ENCODE assay signal across 8 cellular contexts in genomic region chr21:31354604-31355443, GRCh38. TPM values are rescaled to one million over a fixed set of nuclear protein-coding genes. Genes with fewer than 3 reads are reported as not detected.
DNase-seq lines count a peak whose midpoint lies in the region; ATAC-seq, FAIRE-seq and TF ChIP-seq lines count a peak whose summit lies in the region.

No MANE protein-coding gene starts in this region.

- H3K4me2 ChIP-seq in neural progenitor cell (no peak overlapping the region), OCI-LY7 (ENCODE audit: low read length) (no peak overlapping the region)

- H3K27me3 Mint-ChIP-seq in neural progenitor cell (ENCODE audit: insufficient read depth, low read depth), result no peaks in the 10 kb centered on the region

- peak; percentile 98 for FAIRE-seq in urothelium cell line (lab: Jason Lieb, UNC)
- no peak for FAIRE-seq in GM12892 (lab: Jason Lieb, UNC)

- H3K4me3 Mint-ChIP-seq in neural progenitor cell, result no peak overlapping the region

- H3F3A ChIP-seq in neural progenitor cell (ENCODE audit: low read depth), result peaks cover 4% of the 10 kb centered on the region

- peaks cover 13% of the 10 kb centered on the region for H3K4me1 Mint-ChIP-seq in neural progenitor cell

- H3K27ac ChIP-seq in neural progenitor cell (no peak overlapping the region), OCI-LY7 (ENCODE audit: low read depth, low read length, poor library complexity, severe bottlenecking) (no peak overlapping the region)

- BruUV-seq in OCI-LY7 (replicated peaks; lab: Mats Ljungman, UMichigan), result no TSS peak

- H3K9me3 Mint-ChIP-seq in neural progenitor cell, result peaks cover 12% of the 10 kb centered on the region

- H3K79me2 ChIP-seq in neural progenitor cell (ENCODE audit: low read depth) (peaks cover 5% of the 10 kb centered on the region), OCI-LY7 (ENCODE audit: insufficient read depth, low read depth, low read length) (no peaks in the 10 kb centered on the region)

- ATAC-seq in GM21381 (IDR thresholded peaks at IDR 0.05; ENCODE audit: unreplicated experiment), result peak; percentile 50

- H3K36me3 Mint-ChIP-seq in neural progenitor cell, result peaks cover 14% of the 10 kb centered on the region

- peaks cover 11% of the 10 kb centered on the region for H4K20me1 ChIP-seq in neural progenitor cell (ENCODE audit: low read depth)
- H4K20me1 ChIP-seq in OCI-LY7 (ENCODE audit: insufficient read depth, low read length), result no peaks in the 10 kb centered on the region

- H3K9me3 ChIP-seq in neural progenitor cell (ENCODE audit: low read depth), result no peaks in the 10 kb centered on the region
- H3K9me3 ChIP-seq in OCI-LY7 (ENCODE audit: low read length), result no peaks in the 10 kb centered on the region

- CTCF ChIA-PET in OCI-LY7 (lab: Charles Lee; ENCODE audit: unreplicated experiment), result no interaction called here

- POLR2A ChIA-PET in OCI-LY7 (lab: Charles Lee), result interaction anchor here (0.6 kb wide), 1 partner anchor 237 kb away, joined by 3 read pairs; no protein-coding TSS in a partner anchor

- H3K36me3 ChIP-seq in neural progenitor cell, result no peaks in the 10 kb centered on the region
- H3K36me3 ChIP-seq in OCI-LY7 (ENCODE audit: insufficient read depth, low read length), result no peaks in the 10 kb centered on the region

- H3K9ac ChIP-seq in neural progenitor cell, result no peak overlapping the region

- DNase-seq in SW480 (ENCODE audit: low spot score) (peak; percentile 90), neural progenitor cell (ENCODE audit: low spot score) (no peak), urothelium cell line (ENCODE audit: low spot score) (peak; percentile 92), OCI-LY7 (ENCODE audit: low spot score) (no peak), NCI-H526 treated with DMSO at 0.1 percent for 48 hours (lab: John Stamatoyannopoulos, UW) (no peak), GM12892 (ENCODE audit: insufficient read length) (no peak)
- DNase-seq in activated naive CD8-positive, alpha-beta T cell treated with anti-CD3 and anti-CD28 coated beads, Interleukin-2, amount 50 U/mL, for 16 hours (ENCODE audit: low read depth, low spot score), result peak; percentile 67

- no peaks in the 10 kb centered on the region for H3K27me3 ChIP-seq in neural progenitor cell

- H3K4me3 ChIP-seq in neural progenitor cell (no peak overlapping the region), OCI-LY7 (ENCODE audit: low read depth, low read length, poor library complexity, severe bottlenecking) (no peak overlapping the region)

- no peaks in the 10 kb centered on the region for H3K9me2 ChIP-seq in OCI-LY7 (ENCODE audit: insufficient read depth, low read length)

- H3K4me1 ChIP-seq in neural progenitor cell (no peaks in the 10 kb centered on the region), OCI-LY7 (ENCODE audit: insufficient read depth, low read length, poor library complexity, severe bottlenecking) (no peaks in the 10 kb centered on the region)

- no peak for TF ChIP-seq POLR2A in GM12892 (IDR thresholded peaks at IDR 0.05; ENCODE audit: low read depth, low read length)

- H2AFZ ChIP-seq in neural progenitor cell (replicated peaks), result no peak overlapping the region
- no peak overlapping the region for H2AFZ ChIP-seq in OCI-LY7 (ENCODE audit: low read length)

- no peak for TF ChIP-seq CTCF in neural progenitor cell (IDR thresholded peaks at IDR 0.05)
- TF ChIP-seq CTCF in OCI-LY7 (conservative IDR thresholded peaks at IDR 0.05; ENCODE audit: low read length), result no peak

- intact Hi-C loops in OCI-LY7 (cut with micrococcal nuclease; ENCODE audit: unreplicated experiment), result no loop called here

- peak overlapping the region; percentile 58 for H3K27ac Mint-ChIP-seq in neural progenitor cell

RNA-seq across cellular contexts. Expression of gene TIAM1, which starts 10.8 kb away (rescaled TPM):
- total RNA-seq in neural progenitor cell (ENCODE audit: low replicate concordance) (27.2 and 30.2 TPM in 2 replicates), OCI-LY7 (2022) (25.1 and 27.0 TPM in 2 replicates)
- 12.4 and 15.0 TPM in 2 replicates for total RNA-seq in OCI-LY7 (2014; rRNA removed; shearing (Covaris generic))
- polyA plus RNA-seq in GM12892 (2012; ENCODE audit: missing spikeins), result 2.6 TPM

Comparison
In these comparisons a context has a peak if more than half of its experiments do, and no peak if none do; other contexts are left out.
1. DNase-seq: peak in SW480 (single experiment), activated naive CD8-positive, alpha-beta T cell treated with anti-CD3 and anti-CD28 coated beads, Interleukin-2, amount 50 U/mL, for 16 hours (single experiment) and urothelium cell line (single experiment); none in neural progenitor cell (single experiment), OCI-LY7 (single experiment), NCI-H526 treated with DMSO at 0.1 percent for 48 hours (single experiment) and GM12892 (single experiment).